11 cellular contexts compared by ENCODE assay signal in the genomic region with DNA sequence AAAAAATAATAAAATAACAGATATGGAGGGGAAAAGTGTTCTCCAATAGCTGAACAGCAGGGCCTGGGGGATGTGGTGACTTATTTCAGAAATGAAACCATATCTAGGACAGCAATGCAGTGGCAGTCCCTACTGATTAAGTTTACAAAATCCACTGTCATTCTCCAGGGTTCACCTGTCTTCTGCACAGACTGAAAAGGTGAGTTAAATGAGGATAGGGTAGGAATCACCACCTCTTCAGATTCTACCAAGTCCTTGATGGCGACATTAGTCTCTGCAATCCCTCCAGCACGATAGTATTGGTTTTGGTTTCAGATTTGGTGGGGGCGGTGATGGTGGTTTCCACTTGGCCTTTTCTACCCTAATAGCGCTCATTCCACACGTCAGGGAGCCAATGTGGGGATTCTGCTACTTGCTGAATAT. TPM values are rescaled to one million over a fixed set of nuclear protein-coding genes. Genes with fewer than 3 reads are reported as not detected.
DNase-seq lines count a peak whose midpoint lies in the region; ATAC-seq, FAIRE-seq and TF ChIP-seq lines count a peak whose summit lies in the region.
"Had no signal": no experiment of that assay in that cellular context is flagged by ENCODE, and none has a peak within 500 bp of the region (broad histone marks: within the 10 kb centered on the region; RNA-seq: fewer than 3 reads in every experiment).

No MANE protein-coding gene starts in this region.

- ATAC-seq in GM18868 (IDR thresholded peaks at IDR 0.05; ENCODE audit: unreplicated experiment) = peak; percentile 96
- ATAC-seq in GM21515 (IDR thresholded peaks at IDR 0.05; ENCODE audit: unreplicated experiment) = peak; percentile 97
- peak; percentile 94 for ATAC-seq in HG03342 (IDR thresholded peaks at IDR 0.05; ENCODE audit: unreplicated experiment)

- FAIRE-seq in kidney (lab: Jason Lieb, UNC) = no peak

- peak; percentile 1 for DNase-seq in kidney
- no peak for DNase-seq in pons (ENCODE audit: low spot score)
- no peak for DNase-seq in NCI-H82 treated with DMSO at 0.1 percent for 48 hours (lab: John Stamatoyannopoulos, UW; ENCODE audit: unreplicated experiment)
- no peak for DNase-seq in breast epithelium (ENCODE audit: low spot score in 2 of 2)
- DNase-seq in cerebellar cortex (ENCODE audit: low spot score) = no peak
- DNase-seq: NCI-H1105 treated with DMSO at 0.1 percent for 48 hours had no signal

- H3K9me3 ChIP-seq in kidney (ENCODE audit: control insufficient read depth in 1 of 2, low read length in 2 of 2) = no peaks in the 10 kb centered on the region
- H3K9me3 ChIP-seq in breast epithelium = no peaks in the 10 kb centered on the region

- H3K4me1 ChIP-seq in kidney (ENCODE audit: control insufficient read depth in 1 of 2, insufficient read depth in 1 of 2, low read depth in 1 of 2, low read length in 2 of 2) (no peaks in the 10 kb centered on the region), breast epithelium (no peaks in the 10 kb centered on the region)

- H3K27ac ChIP-seq in kidney (ENCODE audit: low read depth in 2 of 2, low read length in 2 of 2) = no peak overlapping the region
- H3K27ac ChIP-seq in breast epithelium = no peak overlapping the region

- H3K27me3 ChIP-seq in breast epithelium = no peaks in the 10 kb centered on the region

- H3K36me3 ChIP-seq in kidney (ENCODE audit: control insufficient read depth in 1 of 2, insufficient read depth in 2 of 2, low read length in 2 of 2) = no peaks in the 10 kb centered on the region
- no peaks in the 10 kb centered on the region for H3K36me3 ChIP-seq in breast epithelium

- no peak for TF ChIP-seq CTCF in kidney (IDR thresholded peaks at IDR 0.05; ENCODE audit: borderline replicate concordance, extremely low read depth, insufficient read depth)
- no peak for TF ChIP-seq CTCF in breast epithelium (IDR thresholded peaks at IDR 0.05)

- H3K4me3 ChIP-seq in kidney (ENCODE audit: low read length in 2 of 2) (no peak overlapping the region), breast epithelium (no peak overlapping the region)

- intact Hi-C loops in kidney (cut with DNase I) = no loop called here
- intact Hi-C loops in breast epithelium (cut with DNase I; ENCODE audit: low total_unique reads) = no loop called here

- no peak overlapping the region for H3K9ac ChIP-seq in kidney (ENCODE audit: low read length in 2 of 2)

- no peak for TF ChIP-seq POLR2A in breast epithelium (IDR thresholded peaks at IDR 0.05)

RNA-seq across cellular contexts. Expression of a gene that starts 32.3 kb away (rescaled TPM):
- total RNA-seq in kidney = 612 TPM
- 611 TPM for polyA plus RNA-seq in kidney (ENCODE audit: insufficient read depth, low read depth, low replicate concordance)
- 100 to 1,000 TPM; 582 to 739 (median 669) TPM for total RNA-seq in breast epithelium

RNA-seq across cellular contexts. Expression of a gene that starts 46.3 kb away (rescaled TPM):
- total RNA-seq in kidney (not detected), breast epithelium (not detected)
- polyA plus RNA-seq in kidney (ENCODE audit: insufficient read depth, low read depth, low replicate concordance) = not detected
- total RNA-seq: glomerular endothelial cell; T-helper 2 cell treated with Interferon-gamma antibody and Interleukin-4, amounts not matched to agents 100 ng/mL and 5 ng/mL, for 36 hours had no signal
